8 cellular contexts compared by ENCODE assay signal in the genomic region with DNA sequence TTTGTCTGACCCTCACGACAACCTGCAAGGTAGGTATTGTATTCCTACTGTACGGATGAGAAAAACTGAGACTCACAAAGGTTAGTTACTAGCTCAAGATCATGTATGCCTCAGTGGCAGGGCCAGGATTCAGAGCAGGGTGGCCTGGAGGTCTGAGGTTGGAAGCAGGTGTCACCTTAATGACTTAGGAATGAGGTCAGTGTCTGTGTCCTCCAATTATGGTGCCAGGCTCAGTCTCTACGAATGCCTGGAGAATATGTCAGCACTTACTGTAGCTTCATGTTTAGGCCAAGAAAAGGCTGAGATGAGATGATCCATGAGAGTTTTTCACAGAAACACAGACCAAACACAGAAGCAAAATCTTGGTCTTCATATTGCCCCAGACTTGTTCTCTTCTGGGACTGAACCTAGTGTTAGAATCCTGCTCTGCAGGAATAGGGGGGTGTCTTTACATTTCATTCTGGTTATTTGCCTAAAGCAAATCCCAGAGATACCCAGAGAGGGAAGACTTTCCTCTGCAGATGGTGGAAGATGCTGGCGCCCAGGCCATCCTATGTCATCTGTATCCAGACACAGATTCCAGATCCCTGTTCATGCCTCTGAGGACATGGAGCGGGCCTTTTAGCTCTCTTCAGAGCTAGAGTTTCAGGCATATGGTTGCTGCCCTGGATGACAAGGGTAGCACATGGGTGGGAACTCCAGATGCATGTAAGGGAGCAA. TPM values are rescaled to one million over a fixed set of nuclear protein-coding genes. Genes with fewer than 3 reads are reported as not detected.
A peak's percentile ranks its signal among the peaks of the same experiment; 100 is the strongest.
DNase-seq lines count a peak whose midpoint lies in the region; ATAC-seq and TF ChIP-seq lines count a peak whose summit lies in the region.

No MANE protein-coding gene starts in this region.

- H3K4me3 ChIP-seq in ACC112 (ENCODE audit: low read depth, low read length): no peak overlapping the region
- no peak overlapping the region for H3K4me3 ChIP-seq in PC-9
- no peak overlapping the region for H3K4me3 ChIP-seq in esophagus (ENCODE audit: low read depth in 1 of 2, low read length in 2 of 2)
- H3K4me3 ChIP-seq in trophoblast cell (ENCODE audit: low read depth, low read length): no peak overlapping the region

- H4K91ac ChIP-seq in trophoblast cell (ENCODE audit: low read depth, low read length): no peak overlapping the region

- H4K12ac ChIP-seq in trophoblast cell (ENCODE audit: low read depth, low read length): no peak overlapping the region

- no peak overlapping the region for H2AK5ac ChIP-seq in trophoblast cell (ENCODE audit: low read length)

- H3K4me1 ChIP-seq in ACC112 (ENCODE audit: control insufficient read depth, insufficient read depth, low read length, unreplicated experiment): peaks cover 30% of the 10 kb centered on the region
- peaks cover 46% of the 10 kb centered on the region for H3K4me1 ChIP-seq in PC-9 (replicated peaks; ENCODE audit: insufficient read depth)
- peaks cover 0 to 15% of the 10 kb centered on the region in 2 donors for H3K4me1 ChIP-seq in esophagus (ENCODE audit: control insufficient read depth in 2 of 2, insufficient read depth in 2 of 2, low read length in 1 of 2)
- H3K4me1 ChIP-seq in trophoblast cell (ENCODE audit: control insufficient read depth in 1 of 2, insufficient read depth in 2 of 2, low read length in 2 of 2): peaks cover 6 to 9% of the 10 kb centered on the region in 2 experiments

- H3F3A ChIP-seq in PC-9 (ENCODE audit: insufficient read depth, low read depth): peaks cover 34% of the 10 kb centered on the region

- no peaks in the 10 kb centered on the region for H3K27me3 ChIP-seq in ACC112 (ENCODE audit: insufficient read depth, low read length)
- no peaks in the 10 kb centered on the region for H3K27me3 ChIP-seq in PC-9 (ENCODE audit: insufficient read depth, low read depth)
- H3K27me3 ChIP-seq in esophagus (ENCODE audit: control insufficient read depth in 1 of 2, insufficient read depth in 2 of 2, low read length in 2 of 2): no peaks in the 10 kb centered on the region
- no peaks in the 10 kb centered on the region for H3K27me3 ChIP-seq in trophoblast cell (ENCODE audit: insufficient read depth, low read length)

- TF ChIP-seq POLR2A in GM18505 (IDR thresholded peaks at IDR 0.05; ENCODE audit: borderline replicate concordance, extremely low read depth, insufficient read depth, insufficient read length): no peak

- H3K14ac ChIP-seq in trophoblast cell (ENCODE audit: low read length): no peak overlapping the region

- H3K4ac ChIP-seq in trophoblast cell (ENCODE audit: low read depth, low read length): no peak overlapping the region

- H3K79me1 ChIP-seq in trophoblast cell (ENCODE audit: low read length): no peaks in the 10 kb centered on the region

- H3K79me2 ChIP-seq in ACC112 (ENCODE audit: control insufficient read depth, insufficient read depth, low read length, unreplicated experiment): no peaks in the 10 kb centered on the region
- H3K79me2 ChIP-seq in PC-9 (ENCODE audit: low read depth): no peaks in the 10 kb centered on the region
- no peaks in the 10 kb centered on the region for H3K79me2 ChIP-seq in trophoblast cell (ENCODE audit: control insufficient read depth, insufficient read depth, low read length, poor library complexity)

- no peaks in the 10 kb centered on the region for H4K20me1 ChIP-seq in PC-9 (ENCODE audit: insufficient read depth)

- WGBS in esophagus, 2 donors: 85 to 88% methylated on average over 5 of the region's 5 CpGs
- no CpG with 5 or more reads among the region's 5 CpGs for WGBS in trophoblast cell (ENCODE audit: extremely low coverage, insufficient coverage, insufficient read length)

- CTCF ChIA-PET in PC-9 (lab: Charles Lee): no interaction called here

- H3K9ac ChIP-seq in trophoblast cell (ENCODE audit: low read length): no peak overlapping the region

- no TSS peak for BruUV-seq in PC-9 (replicated peaks; lab: Mats Ljungman, UMichigan)

- ATAC-seq in HG02973 (IDR thresholded peaks at IDR 0.05; ENCODE audit: unreplicated experiment): no peak
- no peak for ATAC-seq in GM18505 (IDR thresholded peaks at IDR 0.05; ENCODE audit: unreplicated experiment)

- H3K36me3 ChIP-seq in ACC112 (ENCODE audit: insufficient read depth, low read length): no peaks in the 10 kb centered on the region
- no peaks in the 10 kb centered on the region for H3K36me3 ChIP-seq in PC-9 (ENCODE audit: low read depth)
- no peaks in the 10 kb centered on the region for H3K36me3 ChIP-seq in esophagus (ENCODE audit: control insufficient read depth in 2 of 2, insufficient read depth in 2 of 2, low read length in 1 of 2)
- H3K36me3 ChIP-seq in trophoblast cell (ENCODE audit: control insufficient read depth in 1 of 2, insufficient read depth in 2 of 2, low read length in 2 of 2): no peaks in the 10 kb centered on the region

- no peak overlapping the region for H3K18ac ChIP-seq in trophoblast cell (ENCODE audit: low read length)

- POLR2A ChIA-PET in PC-9 (lab: Charles Lee; ENCODE audit: unreplicated experiment): no interaction called here

- no peak overlapping the region for H3K23ac ChIP-seq in trophoblast cell (ENCODE audit: low read length)

- DNase-seq in PC-9 (no peak), trophoblast cell (peak in 1 of 2 donors; percentile 58), GOT3 (lab: John Stamatoyannopoulos, UW) (no peak)
- DNase-seq in stimulated activated CD4-positive, alpha-beta T cell treated with anti-CD3 and anti-CD28 coated beads, Interleukin-1b, Interleukin-23, amount 100 ng/mL, for 48 hours: no peak

- no peak for TF ChIP-seq CTCF in PC-9 (conservative IDR thresholded peaks at IDR 0.05)

- peak overlapping the region; percentile 38 for H2BK120ac ChIP-seq in trophoblast cell (ENCODE audit: insufficient read depth, low read length, poor library complexity)

- intact Hi-C loops in PC-9 (cut with micrococcal nuclease; ENCODE audit: unreplicated experiment): no loop called here

- peak overlapping the region; percentile 80 for H3K27ac ChIP-seq in ACC112 (ENCODE audit: low read depth, low read length)
- H3K27ac ChIP-seq in PC-9: peak overlapping the region; percentile 30; the same call in 1 of the 2 replicates
- H3K27ac ChIP-seq in esophagus (ENCODE audit: low read depth in 2 of 2, low read length in 1 of 2): peak overlapping the region; percentile 90 to 93
- H3K27ac ChIP-seq in trophoblast cell (ENCODE audit: low read depth, low read length): peak overlapping the region; percentile 23

- peak overlapping the region; percentile 47 for H3K4me2 ChIP-seq in PC-9
- H3K4me2 ChIP-seq in trophoblast cell (ENCODE audit: low read length): no peak overlapping the region

- H3K9me3 ChIP-seq in PC-9 (ENCODE audit: insufficient read depth, low read depth): no peaks in the 10 kb centered on the region; the same call in none of the 2 replicates
- H3K9me3 ChIP-seq in esophagus (ENCODE audit: control insufficient read depth in 2 of 2, insufficient read depth in 1 of 2, low read depth in 1 of 2, low read length in 1 of 2): no peaks in the 10 kb centered on the region
- no peaks in the 10 kb centered on the region for H3K9me3 ChIP-seq in trophoblast cell (ENCODE audit: insufficient read depth, low read depth, low read length)

- no peak overlapping the region for H2BK5ac ChIP-seq in trophoblast cell (ENCODE audit: low read depth, low read length, poor library complexity)

- H2BK12ac ChIP-seq in trophoblast cell (ENCODE audit: low read length): no peak overlapping the region

- peak overlapping the region; percentile 2 for H4K8ac ChIP-seq in trophoblast cell (ENCODE audit: low read depth, low read length)

- H3K9me2 ChIP-seq in PC-9 (ENCODE audit: insufficient read depth): no peaks in the 10 kb centered on the region

- H2AFZ ChIP-seq in ACC112 (ENCODE audit: low read length, unreplicated experiment): no peak overlapping the region
- no peak overlapping the region for H2AFZ ChIP-seq in PC-9
- H2AFZ ChIP-seq in trophoblast cell (ENCODE audit: insufficient read depth, low read length, poor library complexity): peak overlapping the region; percentile 8

RNA-seq across cellular contexts. Expression of gene RAB10, which starts 16.3 kb away (rescaled TPM):
- total RNA-seq in PC-9 (2021): 150 and 171 TPM in 2 replicates
- 100 to 1,000 TPM; 190 to 320 TPM for polyA plus RNA-seq in esophagus
- polyA plus RNA-seq in trophoblast cell (2013): 138 and 141 TPM in 2 replicates

RNA-seq across cellular contexts. Expression of gene KIF3C, which starts 35.3 kb away (rescaled TPM):
- total RNA-seq in PC-9 (2021): 41.2 and 50.5 TPM in 2 replicates
- 1 to 10 TPM in 1 of 2 donors, under 1 TPM in 1; 0.98 to 1.0 TPM for polyA plus RNA-seq in esophagus
- 55.1 and 56.4 TPM in 2 replicates for polyA plus RNA-seq in trophoblast cell (2013)

Comparison
In these comparisons a context has a peak if more than half of its experiments do, and no peak if none do; other contexts are left out.
1. H3K27ac ChIP-seq: peak in every context shown above with its lines; median percentile 92 in esophagus; 80 in ACC112; 30 in PC-9; 23 in trophoblast cell.